Comparison of ENCODE assay signal across 1 cellular context in genomic region chr7:138460176-138460648, GRCh38.
TF ChIP-seq lines count a peak whose summit lies in the region.

Gene TRIM24, plus strand, starts transcription at chr7:138460259. Its CDS starts 290 bp downstream, at chr7:138460549.

TF ChIP-seq in K562, 482 proteins besides CTCF, POLR2A, EP300 and RAD21 (continued from another document and continues in another):
- TF ChIP-seq E2F1 (CRISPR knock-in tag; IDR thresholded peaks at IDR 0.05): no peak
- no peak for TF ChIP-seq RFX5 (IDR thresholded peaks at IDR 0.05; ENCODE audit: low read depth, low read length)
- TF ChIP-seq ZBTB11 (CRISPR knock-in tag; IDR thresholded peaks at IDR 0.05): peak in 1 of 3 experiments; percentile 62; a peak in 2 of 6 replicates
- no peak for TF ChIP-seq FOXJ2 (tag; IDR thresholded peaks at IDR 0.05)
- TF ChIP-seq RB1 (IDR thresholded peaks at IDR 0.05; ENCODE audit: low read depth): peak; percentile 71
- no peak for TF ChIP-seq ZNF764 (CRISPR knock-in tag; IDR thresholded peaks at IDR 0.05; ENCODE audit: low read depth)
- TF ChIP-seq, protein P1, sequence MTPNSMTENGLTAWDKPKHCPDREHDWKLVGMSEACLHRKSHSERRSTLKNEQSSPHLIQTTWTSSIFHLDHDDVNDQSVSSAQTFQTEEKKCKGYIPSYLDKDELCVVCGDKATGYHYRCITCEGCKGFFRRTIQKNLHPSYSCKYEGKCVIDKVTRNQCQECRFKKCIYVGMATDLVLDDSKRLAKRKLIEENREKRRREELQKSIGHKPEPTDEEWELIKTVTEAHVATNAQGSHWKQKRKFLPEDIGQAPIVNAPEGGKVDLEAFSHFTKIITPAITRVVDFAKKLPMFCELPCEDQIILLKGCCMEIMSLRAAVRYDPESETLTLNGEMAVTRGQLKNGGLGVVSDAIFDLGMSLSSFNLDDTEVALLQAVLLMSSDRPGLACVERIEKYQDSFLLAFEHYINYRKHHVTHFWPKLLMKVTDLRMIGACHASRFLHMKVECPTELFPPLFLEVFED (CRISPR knock-in tag; conservative IDR thresholded peaks at IDR 0.05): 0 out of 2 replicates have a peak, but pooled peaks have one; percentile 64
- TF ChIP-seq NELFE (IDR thresholded peaks at IDR 0.05; ENCODE audit: insufficient read depth, insufficient read length): no peak
- no peak for TF ChIP-seq ZNF354B (CRISPR knock-in tag; IDR thresholded peaks at IDR 0.05)
- TF ChIP-seq CCNT2 (IDR thresholded peaks at IDR 0.05; ENCODE audit: borderline replicate concordance, extremely low read depth, insufficient read length, low read depth, low read length): peak; percentile 91
- peak; percentile 82 for TF ChIP-seq SMAD1 (IDR thresholded peaks at IDR 0.05; ENCODE audit: low read depth, low read length, partially characterized antibody)
- TF ChIP-seq MYC (IDR thresholded peaks at IDR 0.05; ENCODE audit: low read depth, low read length): peak; percentile 76
- TF ChIP-seq MYC (CRISPR knock-in tag; IDR thresholded peaks at IDR 0.05; ENCODE audit: borderline replicate concordance, low read depth): no peak
- 0 out of 4 replicates have a peak, but pooled peaks of 1 of the 2 experiments have one; percentile 55 for TF ChIP-seq TRIM24 (IDR thresholded peaks at IDR 0.05)
- TF ChIP-seq MAFF (IDR thresholded peaks at IDR 0.05; ENCODE audit: low read length): no peak
- TF ChIP-seq NFATC3 (IDR thresholded peaks at IDR 0.05): no peak
- no peak for TF ChIP-seq XRCC4 (IDR thresholded peaks at IDR 0.05; ENCODE audit: extremely low read depth, insufficient read depth, insufficient read length)
- no peak for TF ChIP-seq CC2D1A (IDR thresholded peaks at IDR 0.05)
- TF ChIP-seq TSHZ1 (CRISPR knock-in tag; IDR thresholded peaks at IDR 0.05): no peak
- 0 out of 2 replicates have a peak, but pooled peaks have one; percentile 24 for TF ChIP-seq RFX7 (CRISPR knock-in tag; IDR thresholded peaks at IDR 0.05)
- no peak for TF ChIP-seq LCOR (CRISPR knock-in tag; IDR thresholded peaks at IDR 0.05)
- TF ChIP-seq, protein P2, sequence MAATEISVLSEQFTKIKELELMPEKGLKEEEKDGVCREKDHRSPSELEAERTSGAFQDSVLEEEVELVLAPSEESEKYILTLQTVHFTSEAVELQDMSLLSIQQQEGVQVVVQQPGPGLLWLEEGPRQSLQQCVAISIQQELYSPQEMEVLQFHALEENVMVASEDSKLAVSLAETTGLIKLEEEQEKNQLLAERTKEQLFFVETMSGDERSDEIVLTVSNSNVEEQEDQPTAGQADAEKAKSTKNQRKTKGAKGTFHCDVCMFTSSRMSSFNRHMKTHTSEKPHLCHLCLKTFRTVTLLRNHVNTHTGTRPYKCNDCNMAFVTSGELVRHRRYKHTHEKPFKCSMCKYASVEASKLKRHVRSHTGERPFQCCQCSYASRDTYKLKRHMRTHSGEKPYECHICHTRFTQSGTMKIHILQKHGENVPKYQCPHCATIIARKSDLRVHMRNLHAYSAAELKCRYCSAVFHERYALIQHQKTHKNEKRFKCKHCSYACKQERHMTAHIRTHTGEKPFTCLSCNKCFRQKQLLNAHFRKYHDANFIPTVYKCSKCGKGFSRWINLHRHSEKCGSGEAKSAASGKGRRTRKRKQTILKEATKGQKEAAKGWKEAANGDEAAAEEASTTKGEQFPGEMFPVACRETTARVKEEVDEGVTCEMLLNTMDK (IDR thresholded peaks at IDR 0.05; ENCODE audit: borderline replicate concordance, insufficient read depth, low read depth, low read length, poor library complexity, severe bottlenecking): no peak
- 0 out of 2 replicates have a peak, but pooled peaks have one; percentile 5 for TF ChIP-seq ZNF41 (CRISPR knock-in tag; conservative IDR thresholded peaks at IDR 0.05)
- TF ChIP-seq SAFB2 (IDR thresholded peaks at IDR 0.05; ENCODE audit: borderline replicate concordance, low read depth, low read length, severe bottlenecking): no peak
- TF ChIP-seq TBP (optimal IDR thresholded peaks at IDR 0.05; ENCODE audit: low read depth, low read length): peak; percentile 80
- no peak; the same call in 1 of the 2 replicates for TF ChIP-seq CEBPG (CRISPR knock-in tag; IDR thresholded peaks at IDR 0.05)
- TF ChIP-seq CEBPG (tag; conservative IDR thresholded peaks at IDR 0.05 in 1 of 2, IDR thresholded peaks at IDR 0.05 in 1 of 2): no peak
- TF ChIP-seq HNRNPL (IDR thresholded peaks at IDR 0.05; ENCODE audit: low read depth, low read length): no peak
- TF ChIP-seq FIP1L1 (IDR thresholded peaks at IDR 0.05; ENCODE audit: low read depth, low read length, poor library complexity, severe bottlenecking): no peak
- no peak for TF ChIP-seq ZBTB8A (IDR thresholded peaks at IDR 0.05; ENCODE audit: partially characterized antibody)
- TF ChIP-seq XRCC3 (IDR thresholded peaks at IDR 0.05): no peak
- peak; percentile 49; the same call in 1 of the 2 replicates for TF ChIP-seq BCOR (IDR thresholded peaks at IDR 0.05)
- no peak for TF ChIP-seq MCM5 (IDR thresholded peaks at IDR 0.05; ENCODE audit: low read depth)
- TF ChIP-seq ZNF398 (CRISPR knock-in tag; IDR thresholded peaks at IDR 0.05): no peak
- no peak for TF ChIP-seq HMG20B (CRISPR knock-in tag; IDR thresholded peaks at IDR 0.05)
- TF ChIP-seq, protein P3, sequence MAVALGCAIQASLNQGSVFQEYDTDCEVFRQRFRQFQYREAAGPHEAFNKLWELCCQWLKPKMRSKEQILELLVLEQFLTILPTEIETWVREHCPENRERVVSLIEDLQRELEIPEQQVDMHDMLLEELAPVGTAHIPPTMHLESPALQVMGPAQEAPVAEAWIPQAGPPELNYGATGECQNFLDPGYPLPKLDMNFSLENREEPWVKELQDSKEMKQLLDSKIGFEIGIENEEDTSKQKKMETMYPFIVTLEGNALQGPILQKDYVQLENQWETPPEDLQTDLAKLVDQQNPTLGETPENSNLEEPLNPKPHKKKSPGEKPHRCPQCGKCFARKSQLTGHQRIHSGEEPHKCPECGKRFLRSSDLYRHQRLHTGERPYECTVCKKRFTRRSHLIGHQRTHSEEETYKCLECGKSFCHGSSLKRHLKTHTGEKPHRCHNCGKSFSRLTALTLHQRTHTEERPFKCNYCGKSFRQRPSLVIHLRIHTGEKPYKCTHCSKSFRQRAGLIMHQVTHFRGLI (CRISPR knock-in tag; IDR thresholded peaks at IDR 0.05): peak; percentile 24; the same call in 1 of the 2 replicates
- TF ChIP-seq ZZZ3 (IDR thresholded peaks at IDR 0.05): no peak
- TF ChIP-seq CHCHD3 (CRISPR knock-in tag; IDR thresholded peaks at IDR 0.05): 0 out of 2 replicates have a peak, but pooled peaks have one; percentile 17
- peak; percentile 83 for TF ChIP-seq L3MBTL2 (IDR thresholded peaks at IDR 0.05)
- no peak; the same call in 1 of the 2 replicates for TF ChIP-seq NCOA1 (IDR thresholded peaks at IDR 0.05; ENCODE audit: low read depth)
- peak; percentile 30 to 62; a peak in 2 of 4 replicates for TF ChIP-seq TEAD1 (CRISPR knock-in tag; IDR thresholded peaks at IDR 0.05)
- TF ChIP-seq HEY1 (CRISPR knock-in tag; IDR thresholded peaks at IDR 0.05; ENCODE audit: borderline replicate concordance): peak; percentile 35; the same call in 1 of the 2 replicates
- no peak for TF ChIP-seq ZNF184 (CRISPR knock-in tag; IDR thresholded peaks at IDR 0.05)
- no peak for TF ChIP-seq FUS (optimal IDR thresholded peaks at IDR 0.05; ENCODE audit: low read depth, low read length)
- TF ChIP-seq PCBP2 (IDR thresholded peaks at IDR 0.05; ENCODE audit: low read depth, low read length, poor library complexity, severe bottlenecking): no peak
- TF ChIP-seq ZNF23 (CRISPR knock-in tag; IDR thresholded peaks at IDR 0.05): no peak
- no peak for TF ChIP-seq FOXM1 (IDR thresholded peaks at IDR 0.05; ENCODE audit: low read depth)
- 0 out of 2 replicates have a peak, but pooled peaks have one; percentile 26 for TF ChIP-seq FOXM1 (CRISPR knock-in tag; IDR thresholded peaks at IDR 0.05; ENCODE audit: low read depth)
- no peak for TF ChIP-seq ZNF79 (CRISPR knock-in tag; IDR thresholded peaks at IDR 0.05; ENCODE audit: low read depth)
- peak; percentile 88 for TF ChIP-seq KLF1 (tag; IDR thresholded peaks at IDR 0.05)
- TF ChIP-seq FOXP1 (CRISPR knock-in tag; IDR thresholded peaks at IDR 0.05): peak; percentile 96
- TF ChIP-seq, protein P4, sequence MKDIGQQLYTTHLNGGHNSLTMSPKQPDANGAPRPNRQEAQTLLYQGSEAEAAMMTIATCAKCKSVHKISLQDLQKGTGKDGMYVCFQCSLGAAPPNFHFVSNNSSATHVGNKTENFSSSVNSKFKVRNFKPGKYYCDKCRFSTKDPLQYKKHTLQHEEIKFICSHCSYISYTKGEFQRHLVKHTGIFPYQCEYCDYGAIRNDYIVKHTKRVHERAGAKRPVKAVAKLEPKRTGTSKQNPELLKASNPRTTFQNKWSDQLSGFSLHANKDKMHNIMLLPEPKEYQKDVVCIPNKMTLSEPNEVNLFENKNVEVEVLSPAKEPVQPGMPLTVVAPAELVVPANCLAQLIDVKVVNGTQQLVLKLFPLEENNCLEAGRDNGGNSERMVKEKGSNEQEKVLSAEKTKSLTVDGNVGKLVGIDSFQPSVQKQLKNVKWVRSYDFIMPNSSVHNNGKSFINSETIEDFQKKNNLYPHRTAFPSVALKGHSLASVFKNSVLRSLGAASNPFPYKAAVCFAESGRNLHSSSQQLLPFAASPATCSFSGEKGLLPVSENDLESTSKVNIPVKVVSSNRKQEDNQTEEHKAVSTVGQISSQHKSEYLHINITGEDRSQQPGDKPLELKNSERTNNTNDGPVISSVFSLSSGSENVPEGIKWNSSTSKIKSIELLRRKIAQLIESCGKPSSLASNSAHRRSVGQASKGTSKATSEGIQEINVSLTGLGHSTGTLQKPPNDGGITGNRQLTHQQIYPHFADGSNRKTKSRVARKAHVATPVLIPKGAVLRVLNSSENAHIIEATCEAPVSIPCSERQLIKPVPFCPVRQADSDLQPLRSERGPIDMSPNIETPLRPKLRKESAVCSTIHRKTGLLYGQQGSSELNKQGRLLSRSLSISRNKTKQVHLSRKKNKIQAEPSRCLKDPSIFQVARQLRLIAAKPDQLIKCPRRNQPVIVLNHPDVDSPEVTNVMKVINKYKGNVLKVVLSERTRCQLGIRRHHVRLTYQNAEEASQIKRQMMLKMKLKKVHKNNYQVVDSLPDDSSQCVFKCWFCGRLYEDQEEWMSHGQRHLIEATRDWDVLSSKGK (CRISPR knock-in tag; IDR thresholded peaks at IDR 0.05): no peak
